1 cellular context compared by ENCODE assay signal in the genomic region with DNA sequence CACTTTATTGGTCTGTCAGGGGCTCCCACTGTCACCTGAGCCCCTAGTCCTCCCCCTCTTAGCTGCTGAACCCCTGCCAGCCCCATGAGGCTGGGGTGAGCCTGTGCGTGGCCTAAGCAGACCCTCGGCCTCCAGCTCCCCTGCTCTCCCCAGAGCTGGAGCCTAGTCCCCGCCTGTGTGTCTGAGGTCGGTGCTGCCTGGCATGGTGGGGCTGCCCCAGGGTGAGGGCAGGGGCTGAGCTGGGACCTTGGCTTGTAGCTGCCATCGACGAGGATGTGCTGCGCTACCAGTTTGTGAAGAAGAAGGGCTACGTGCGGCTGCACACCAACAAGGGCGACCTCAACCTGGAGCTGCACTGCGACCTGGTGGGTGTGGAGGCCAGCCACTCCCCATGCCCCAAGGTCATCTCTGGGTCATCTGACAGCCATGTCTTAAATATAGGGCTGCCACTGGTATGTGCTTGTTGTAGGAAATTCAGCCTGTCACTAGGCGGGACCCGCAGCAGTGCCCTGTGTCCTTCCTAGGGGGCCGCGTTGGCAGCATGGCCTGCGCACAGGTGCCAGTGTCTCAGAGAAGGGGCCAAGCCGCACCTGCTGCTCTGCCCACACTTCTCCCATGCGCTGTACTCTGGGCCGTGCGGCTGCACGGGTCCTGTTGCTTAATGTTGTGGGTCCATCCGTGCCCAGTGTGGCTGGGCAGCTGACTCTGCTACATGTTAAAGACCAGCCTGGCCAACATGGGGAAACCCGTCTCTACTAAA.
TF ChIP-seq lines count a peak whose summit lies in the region.

No MANE protein-coding gene starts in this region.

TF ChIP-seq in HepG2, 621 proteins besides CTCF, POLR2A, EP300 and RAD21:
- TF ChIP-seq AGO2 (optimal IDR thresholded peaks at IDR 0.05; ENCODE audit: low read depth, low read length) (peak; percentile 76), RBM39 (IDR thresholded peaks at IDR 0.05; ENCODE audit: low read depth, low read length, poor library complexity, severe bottlenecking) (peak; percentile 8), RBFOX2 (IDR thresholded peaks at IDR 0.05; ENCODE audit: low read depth, low read length) (0 out of 2 replicates have a peak, but pooled peaks have one; percentile 25), ZNF713 (CRISPR knock-in tag; IDR thresholded peaks at IDR 0.05) (no peak), HNRNPL (IDR thresholded peaks at IDR 0.05; ENCODE audit: low read depth, low read length) (0 out of 2 replicates have a peak, but pooled peaks have one; percentile 14)
